12 cellular contexts compared by ENCODE assay signal in genomic region chr2:9897796-9898195, GRCh38. TPM values are rescaled to one million over a fixed set of nuclear protein-coding genes. Genes with fewer than 3 reads are reported as not detected.
DNase-seq lines count a peak whose midpoint lies in the region; ATAC-seq and TF ChIP-seq lines count a peak whose summit lies in the region.
"Had no signal": no experiment of that assay in that cellular context is flagged by ENCODE, and none has a peak within 500 bp of the region (broad histone marks: within the 10 kb centered on the region; RNA-seq: fewer than 3 reads in every experiment).

No MANE protein-coding gene starts in this region.

- H3K36me3 Mint-ChIP-seq in CD14-positive monocyte, result peaks cover 18 to 21% of the 10 kb centered on the region in 2 donors
- H3K36me3 Mint-ChIP-seq in neural progenitor cell, result no peaks in the 10 kb centered on the region
- H3K36me3 Mint-ChIP-seq in effector memory CD8-positive, alpha-beta T cell (ENCODE audit: insufficient read depth), result peaks cover 5% of the 10 kb centered on the region

- peak overlapping the region; percentile 31 for H3K27ac ChIP-seq in ectodermal cell (ENCODE audit: insufficient read depth, low read depth, low read length, poor library complexity, severe bottlenecking)
- H3K27ac ChIP-seq in neural progenitor cell, result peak overlapping the region; percentile 81

- H3K27me3 Mint-ChIP-seq in CD14-positive monocyte (ENCODE audit: low read depth in 3 of 3) (no peaks in the 10 kb centered on the region), neural progenitor cell (ENCODE audit: insufficient read depth, low read depth) (no peaks in the 10 kb centered on the region)
- no peaks in the 10 kb centered on the region for H3K27me3 Mint-ChIP-seq in effector memory CD8-positive, alpha-beta T cell
- H3K27me3 Mint-ChIP-seq: CD4-positive, alpha-beta memory T cell; naive B cell had no signal

- H3F3A ChIP-seq in neural progenitor cell (ENCODE audit: low read depth), result peaks cover 30% of the 10 kb centered on the region

- 40 to 50% methylated on average over 1 to 2 of the region's 2 CpGs for WGBS in ectodermal cell, 2 experiments

- H3K36me3 ChIP-seq in ectodermal cell (ENCODE audit: control insufficient read depth, insufficient read depth, low read length) (no peaks in the 10 kb centered on the region), neural progenitor cell (no peaks in the 10 kb centered on the region)

- TF ChIP-seq CTCF in CD14-positive monocyte (IDR thresholded peaks at IDR 0.05) (no peak), neural progenitor cell (IDR thresholded peaks at IDR 0.05) (no peak)

- DNase-seq in CD14-positive monocyte (ENCODE audit: low spot score) (no peak), NCI-H1694 treated with DMSO at 0.1 percent for 48 hours (lab: John Stamatoyannopoulos, UW) (peak; percentile 21), neural progenitor cell (ENCODE audit: low spot score) (peak; percentile 33), kidney glomerular epithelial cell (lab: John Stamatoyannopoulos, UW) (no peak), NCI-H2227 treated with DMSO at 0.1 percent for 48 hours (lab: John Stamatoyannopoulos, UW) (no peak)
- DNase-seq in stimulated activated CD4-positive, alpha-beta T cell treated with anti-CD3 and anti-CD28 coated beads, Interleukin-2, amount 100 ng/mL, for 24 hours, result no peak
- DNase-seq in effector memory CD8-positive, alpha-beta T cell, result no peak
- DNase-seq: activated CD4-positive, alpha-beta T cell treated with anti-CD3 and anti-CD28 coated beads, Interleukin-2, amount 50 U/mL, for 1 hour; CD4-positive, alpha-beta memory T cell; naive B cell; NCI-H1092 had no signal

- H3K4me1 Mint-ChIP-seq in CD14-positive monocyte (peaks cover 17% of the 10 kb centered on the region), neural progenitor cell (peaks cover 33% of the 10 kb centered on the region)
- peaks cover 2 to 28% of the 10 kb centered on the region in 2 donors for H3K4me1 Mint-ChIP-seq in effector memory CD8-positive, alpha-beta T cell (ENCODE audit: low read depth in 2 of 2)

- H3K27ac Mint-ChIP-seq in CD14-positive monocyte (peak overlapping the region in 5 of 7 donors; percentile 32 to 57 (median 43)), neural progenitor cell (no peak overlapping the region)
- no peak overlapping the region for H3K27ac Mint-ChIP-seq in effector memory CD8-positive, alpha-beta T cell
- H3K27ac Mint-ChIP-seq: naive B cell had no signal

- ATAC-seq in effector memory CD8-positive, alpha-beta T cell (replicated peaks), result no peak

- H3K9me3 Mint-ChIP-seq in CD14-positive monocyte (no peaks in the 10 kb centered on the region), neural progenitor cell (no peaks in the 10 kb centered on the region)
- H3K9me3 Mint-ChIP-seq in effector memory CD8-positive, alpha-beta T cell, result no peaks in the 10 kb centered on the region
- H3K9me3 Mint-ChIP-seq: CD4-positive, alpha-beta memory T cell; naive B cell had no signal

- H3K4me3 Mint-ChIP-seq in CD14-positive monocyte, result no peak overlapping the region
- no peak overlapping the region for H3K4me3 Mint-ChIP-seq in neural progenitor cell
- no peak overlapping the region for H3K4me3 Mint-ChIP-seq in effector memory CD8-positive, alpha-beta T cell
- H3K4me3 Mint-ChIP-seq: CD4-positive, alpha-beta memory T cell; naive B cell had no signal

- H3K79me2 ChIP-seq in neural progenitor cell (ENCODE audit: low read depth), result peaks cover 24% of the 10 kb centered on the region

- intact Hi-C loops in CD14-positive monocyte (cut with micrococcal nuclease), result no loop called here

- H3K9me3 ChIP-seq in ectodermal cell (ENCODE audit: control insufficient read depth, low read length) (no peaks in the 10 kb centered on the region), neural progenitor cell (ENCODE audit: low read depth) (no peaks in the 10 kb centered on the region)

- H2AFZ ChIP-seq in neural progenitor cell (replicated peaks), result no peak overlapping the region

- H3K27me3 ChIP-seq in ectodermal cell (ENCODE audit: control insufficient read depth, insufficient read depth, low read length, poor library complexity, severe bottlenecking) (no peaks in the 10 kb centered on the region), neural progenitor cell (no peaks in the 10 kb centered on the region)

- no peaks in the 10 kb centered on the region for H4K20me1 ChIP-seq in neural progenitor cell (ENCODE audit: low read depth)

- H3K9ac ChIP-seq in neural progenitor cell, result no peak overlapping the region

- H3K4me2 ChIP-seq in neural progenitor cell, result peak overlapping the region; percentile 73

- H3K4me1 ChIP-seq in ectodermal cell (ENCODE audit: control insufficient read depth, insufficient read depth, low read length), result peaks cover 28% of the 10 kb centered on the region
- peaks cover 42% of the 10 kb centered on the region for H3K4me1 ChIP-seq in neural progenitor cell

- H3K4me3 ChIP-seq in ectodermal cell (ENCODE audit: insufficient read depth, low read depth, low read length) (no peak overlapping the region), neural progenitor cell (no peak overlapping the region)

RNA-seq across cellular contexts. Expression of gene GRHL1, which starts 53.7 kb away (rescaled TPM):
- not detected for polyA plus RNA-seq in CD14-positive monocyte
- 5.3 TPM for polyA plus RNA-seq in ectodermal cell (2013, experiment 1 of 4)
- 6.2 TPM for polyA plus RNA-seq in ectodermal cell (2013, experiment 2 of 4)
- 5.4 TPM for polyA plus RNA-seq in ectodermal cell (2013, experiment 3 of 4)
- 5.8 TPM for polyA plus RNA-seq in ectodermal cell (2013, experiment 4 of 4)
- 4.7 and 5.8 TPM in 2 replicates for total RNA-seq in neural progenitor cell (ENCODE audit: low replicate concordance)

RNA-seq across cellular contexts. Expression of gene TAF1B, which starts 54.5 kb away (rescaled TPM):
- polyA plus RNA-seq in CD14-positive monocyte, result 1 to 10 TPM; 6.0 to 7.2 TPM
- 34.0 TPM for polyA plus RNA-seq in ectodermal cell (2013, experiment 1 of 4)
- 38.9 TPM for polyA plus RNA-seq in ectodermal cell (2013, experiment 2 of 4)
- 33.2 TPM for polyA plus RNA-seq in ectodermal cell (2013, experiment 3 of 4)
- 36.1 TPM for polyA plus RNA-seq in ectodermal cell (2013, experiment 4 of 4)
- total RNA-seq in neural progenitor cell (ENCODE audit: low replicate concordance), result 53.8 and 86.3 TPM in 2 replicates

Comparison
In these comparisons a context has a peak if more than half of its experiments do, and no peak if none do; other contexts are left out.
1. DNase-seq: peak in NCI-H1694 treated with DMSO at 0.1 percent for 48 hours (single experiment) and neural progenitor cell (single experiment); none in CD14-positive monocyte (single experiment), stimulated activated CD4-positive, alpha-beta T cell treated with anti-CD3 and anti-CD28 coated beads, Interleukin-2, amount 100 ng/mL, for 24 hours (0 of 2), kidney glomerular epithelial cell (single experiment), NCI-H2227 treated with DMSO at 0.1 percent for 48 hours (single experiment) and effector memory CD8-positive, alpha-beta T cell (0 of 3).
2. H3K27ac Mint-ChIP-seq: peak in CD14-positive monocyte (5 of 7); none in neural progenitor cell (single experiment) and effector memory CD8-positive, alpha-beta T cell (0 of 2).